ENCODE assay signal across 9 cellular contexts in genomic region chr7:34087892-34088891, GRCh38.
DNase-seq lines count a peak whose midpoint lies in the region; ATAC-seq lines count a peak whose summit lies in the region.
"Had no signal": no experiment of that assay in that cellular context is flagged by ENCODE, and none has a peak within 500 bp of the region (broad histone marks: within the 10 kb centered on the region; RNA-seq: fewer than 3 reads in every experiment).

No MANE protein-coding gene starts in this region.

- H3K4me3 ChIP-seq in effector memory CD4-positive, alpha-beta T cell (ENCODE audit: insufficient read depth, low read depth, low read length, poor library complexity, severe bottlenecking) = no peak overlapping the region
- H3K4me3 ChIP-seq: BLaER1 had no signal

- H3K4me1 ChIP-seq in effector memory CD4-positive, alpha-beta T cell (ENCODE audit: control insufficient read depth, insufficient read depth, low read length, poor library complexity, severe bottlenecking) = no peaks in the 10 kb centered on the region

- DNase-seq in NCI-H1436 (lab: John Stamatoyannopoulos, UW) (peak; percentile 5), NCI-H1436 treated with DMSO at 0.1 percent for 48 hours (lab: John Stamatoyannopoulos, UW) (no peak), HuH-7.5 (ENCODE audit: low spot score) (peak; percentile 33), amniotic epithelial cell (ENCODE audit: low read depth) (peak; percentile 48), lung microvascular endothelial cell (ENCODE audit: low read depth in 2 of 2) (peak; percentile 9 to 44), midbrain (lab: John Stamatoyannopoulos, UW) (no peak)
- no peak for DNase-seq in effector memory CD4-positive, alpha-beta T cell

- ATAC-seq in HG03095 (IDR thresholded peaks at IDR 0.05; ENCODE audit: unreplicated experiment) = no peak

- H3K27me3 ChIP-seq in effector memory CD4-positive, alpha-beta T cell (replicated peaks; ENCODE audit: control insufficient read depth, insufficient read depth, low read length, poor library complexity, severe bottlenecking) = no peaks in the 10 kb centered on the region
- H3K27me3 ChIP-seq: BLaER1 had no signal

- H3K36me3 ChIP-seq in effector memory CD4-positive, alpha-beta T cell (ENCODE audit: control insufficient read depth, insufficient read depth, low read length) = no peaks in the 10 kb centered on the region
- H3K36me3 ChIP-seq: BLaER1 had no signal

- H3K9me3 ChIP-seq in effector memory CD4-positive, alpha-beta T cell (ENCODE audit: control insufficient read depth, low read length) = no peaks in the 10 kb centered on the region

- no peak overlapping the region for H3K27ac ChIP-seq in effector memory CD4-positive, alpha-beta T cell (ENCODE audit: insufficient read depth, low read length, poor library complexity, severe bottlenecking)
- H3K27ac ChIP-seq: BLaER1 had no signal

Comparison
In these comparisons a context has a peak if more than half of its experiments do, and no peak if none do; other contexts are left out.
1. DNase-seq: peak in NCI-H1436 (single experiment), HuH-7.5 (single experiment), amniotic epithelial cell (single experiment) and lung microvascular endothelial cell (2 of 2); none in NCI-H1436 treated with DMSO at 0.1 percent for 48 hours (single experiment), effector memory CD4-positive, alpha-beta T cell (0 of 3) and midbrain (single experiment).